Comparison of ENCODE assay signal across 8 cellular contexts in genomic region chr5:81838307-81838906, GRCh38.
DNase-seq lines count a peak whose midpoint lies in the region; ATAC-seq and TF ChIP-seq lines count a peak whose summit lies in the region.

No MANE protein-coding gene starts in this region.

- ATAC-seq in HG02870 (IDR thresholded peaks at IDR 0.05; ENCODE audit: unreplicated experiment), result peak; percentile 83
- peak; percentile 78 for ATAC-seq in RWPE2 (ENCODE audit: low read depth)
- ATAC-seq in GM21737 (IDR thresholded peaks at IDR 0.05; ENCODE audit: unreplicated experiment), result no peak

- peak; percentile 56 for TF ChIP-seq CTCF in GM12874 (IDR thresholded peaks at IDR 0.05; ENCODE audit: insufficient read depth, low read depth, low read length)
- peak; percentile 62 for TF ChIP-seq CTCF in RWPE2 (IDR thresholded peaks at IDR 0.05; ENCODE audit: poor library complexity, severe bottlenecking)
- peak; percentile 46 for TF ChIP-seq CTCF in osteocyte (IDR thresholded peaks at IDR 0.05)

- H3K4me1 ChIP-seq in RWPE2 (ENCODE audit: insufficient read depth, poor library complexity, severe bottlenecking), result peaks cover 12% of the 10 kb centered on the region

- H3K27ac ChIP-seq in RWPE2 (ENCODE audit: poor library complexity, severe bottlenecking), result no peak overlapping the region

- H3K9me3 Mint-ChIP-seq in osteocyte (ENCODE audit: unreplicated experiment), result no peaks in the 10 kb centered on the region

- no peaks in the 10 kb centered on the region for H3K27me3 ChIP-seq in RWPE2 (ENCODE audit: insufficient read depth, poor library complexity, severe bottlenecking)

- no peaks in the 10 kb centered on the region for H3K36me3 ChIP-seq in RWPE2 (ENCODE audit: low read depth)

- peak; percentile 43 for DNase-seq in ACHN
- DNase-seq in RWPE2 (ENCODE audit: low spot score), result no peak
- DNase-seq in erythroblast (lab: John Stamatoyannopoulos, UW), result peak; percentile 71 to 73
- DNase-seq in osteocyte (ENCODE audit: extremely low spot score, unreplicated experiment), result no peak
- no peak for DNase-seq in occipital lobe (lab: John Stamatoyannopoulos, UW)

- H3K27ac Mint-ChIP-seq in osteocyte (ENCODE audit: unreplicated experiment), result no peak overlapping the region

- no peak overlapping the region for H3K4me3 Mint-ChIP-seq in osteocyte (ENCODE audit: unreplicated experiment)

- no peaks in the 10 kb centered on the region for H3K36me3 Mint-ChIP-seq in osteocyte (ENCODE audit: unreplicated experiment)

- peaks cover 21% of the 10 kb centered on the region for H3K4me1 Mint-ChIP-seq in osteocyte (ENCODE audit: unreplicated experiment)

- H3K9me3 ChIP-seq in RWPE2 (ENCODE audit: severe bottlenecking), result no peaks in the 10 kb centered on the region

- TF ChIP-seq POLR2A in erythroblast (IDR thresholded peaks at IDR 0.05; ENCODE audit: low read length), result no peak

- H3K27me3 Mint-ChIP-seq in osteocyte (ENCODE audit: unreplicated experiment), result no peaks in the 10 kb centered on the region

- no peak overlapping the region for H3K4me3 ChIP-seq in RWPE2 (ENCODE audit: severe bottlenecking)

- in situ Hi-C loops in ACHN (cut with HindIII; ENCODE audit: low pct_ligation_motif_present, low pct_unique_long_range_greater_than_20kb, low sequenced_read_pairs), result no loop called here

Comparison
In these comparisons a context has a peak if more than half of its experiments do, and no peak if none do; other contexts are left out.
1. DNase-seq: peak in ACHN (single experiment) and erythroblast (2 of 2); none in RWPE2 (single experiment), osteocyte (single experiment) and occipital lobe (single experiment).
2. Peak in every context shown above with its lines, with median percentiles within 50 percentile points of each other: CTCF ChIP-seq.